17 cellular contexts compared by ENCODE assay signal in genomic region chr1:35442737-35443136, GRCh38.
DNase-seq lines count a peak whose midpoint lies in the region; ATAC-seq and TF ChIP-seq lines count a peak whose summit lies in the region.
"Had no signal": no experiment of that assay in that cellular context is flagged by ENCODE, and none has a peak within 500 bp of the region (broad histone marks: within the 10 kb centered on the region; RNA-seq: fewer than 3 reads in every experiment).

No MANE protein-coding gene starts in this region.

- peaks cover 64% of the 10 kb centered on the region for H3K36me3 Mint-ChIP-seq in CD8-positive, alpha-beta T cell
- H3K36me3 Mint-ChIP-seq in activated CD8-positive, alpha-beta T cell treated with anti-CD3 and anti-CD28 coated beads, Interleukin-2, amount 10 ng/mL, durations not matched to agents 7 days and 5 days (ENCODE audit: low read depth): peaks cover 31% of the 10 kb centered on the region

- DNase-seq in CD8-positive, alpha-beta T cell: peak in 4 of 7 experiments; percentile 13 to 55 (median 32)
- no peak for DNase-seq in activated CD8-positive, alpha-beta T cell treated with anti-CD3 and anti-CD28 coated beads, Interleukin-2, amount 10 ng/mL, durations not matched to agents 7 days and 5 days
- DNase-seq in epithelial cell of prostate (ENCODE audit: low read depth, low spot score): no peak
- DNase-seq in stimulated activated CD4-positive, alpha-beta T cell treated with anti-CD3 and anti-CD28 coated beads, Interleukin-1b, Interleukin-23, amount 100 ng/mL, for 48 hours: peak; percentile 45
- DNase-seq in effector CD4-positive, alpha-beta T cell: no peak
- no peak for DNase-seq in MG63
- no peak for DNase-seq in smooth muscle cell (lab: John Stamatoyannopoulos, UW; ENCODE audit: unreplicated experiment)
- no peak for DNase-seq in COLO668 (lab: John Stamatoyannopoulos, UW; ENCODE audit: unreplicated experiment)
- DNase-seq: effector memory CD4-positive, alpha-beta T cell; left cardiac atrium; NCI-H1417 treated with DMSO at 0.1 percent for 48 hours; SJCRH30; small intestine; stomach had no signal

- peak overlapping the region; percentile 23 for H3K4me3 ChIP-seq in CD8-positive, alpha-beta T cell (ENCODE audit: low read depth, low read length)
- H3K4me3 ChIP-seq in MG63: no peak overlapping the region
- no peak overlapping the region for H3K4me3 ChIP-seq in smooth muscle cell
- H3K4me3 ChIP-seq: neural progenitor cell, SJCRH30, stomach had no signal

- peak overlapping the region; percentile 74 for H3K4me3 Mint-ChIP-seq in CD8-positive, alpha-beta T cell
- H3K4me3 Mint-ChIP-seq in activated CD8-positive, alpha-beta T cell treated with anti-CD3 and anti-CD28 coated beads, Interleukin-2, amount 10 ng/mL, durations not matched to agents 7 days and 5 days: no peak overlapping the region
- H3K4me3 Mint-ChIP-seq: B cell, neural progenitor cell had no signal

- POLR2A ChIA-PET in CD8-positive, alpha-beta T cell (lab: Charles Lee): no interaction called here
- POLR2A ChIA-PET in activated CD8-positive, alpha-beta T cell treated with anti-CD3 and anti-CD28 coated beads, Interleukin-2, amount 10 ng/mL, durations not matched to agents 7 days and 5 days (lab: Charles Lee): no interaction called here

- no peak overlapping the region for H3K9ac ChIP-seq in smooth muscle cell (ENCODE audit: low read depth)
- H3K9ac ChIP-seq: neural progenitor cell had no signal

- H4K20me1 ChIP-seq in smooth muscle cell (ENCODE audit: low read depth): no peaks in the 10 kb centered on the region

- H3K27me3 ChIP-seq in CD8-positive, alpha-beta T cell (ENCODE audit: insufficient read depth, low read length): no peaks in the 10 kb centered on the region
- no peaks in the 10 kb centered on the region for H3K27me3 ChIP-seq in MG63
- no peaks in the 10 kb centered on the region for H3K27me3 ChIP-seq in smooth muscle cell (ENCODE audit: low read depth)
- H3K27me3 ChIP-seq: neural progenitor cell, SJCRH30, stomach had no signal

- H3K27ac Mint-ChIP-seq in CD8-positive, alpha-beta T cell: peak overlapping the region; percentile 94
- H3K27ac Mint-ChIP-seq in activated CD8-positive, alpha-beta T cell treated with anti-CD3 and anti-CD28 coated beads, Interleukin-2, amount 10 ng/mL, durations not matched to agents 7 days and 5 days: peak overlapping the region; percentile 12
- H3K27ac Mint-ChIP-seq: B cell, neural progenitor cell had no signal

- H3K27ac ChIP-seq in CD8-positive, alpha-beta T cell (ENCODE audit: low read depth, low read length): no peak overlapping the region
- H3K27ac ChIP-seq in epithelial cell of prostate (peak overlapping the region; percentile 12), smooth muscle cell (ENCODE audit: low read depth) (no peak overlapping the region)
- H3K27ac ChIP-seq: neural progenitor cell, SJCRH30, stomach had no signal

- peak; percentile 81 for ATAC-seq in CD8-positive, alpha-beta T cell
- peak; percentile 29 for ATAC-seq in activated CD8-positive, alpha-beta T cell treated with anti-CD3 and anti-CD28 coated beads, Interleukin-2, amount 10 ng/mL, durations not matched to agents 7 days and 5 days
- ATAC-seq: HCT116, left cardiac atrium had no signal

- 88% methylated on average over 4 of the region's 4 CpGs for WGBS in smooth muscle cell (ENCODE audit: low lambda C conversion rate)

- no peaks in the 10 kb centered on the region for H3F3A ChIP-seq in smooth muscle cell (ENCODE audit: low read depth)

- TF ChIP-seq CTCF in CD8-positive, alpha-beta T cell (IDR thresholded peaks at IDR 0.05): peak; percentile 31
- no peak for TF ChIP-seq CTCF in smooth muscle cell (IDR thresholded peaks at IDR 0.05; ENCODE audit: borderline replicate concordance, insufficient read depth, poor library complexity, severe bottlenecking)

- no peak overlapping the region for H3K4me2 ChIP-seq in smooth muscle cell
- H3K4me2 ChIP-seq: neural progenitor cell had no signal

- peaks cover 31% of the 10 kb centered on the region for H3K4me1 Mint-ChIP-seq in CD8-positive, alpha-beta T cell (ENCODE audit: low read depth)
- peaks cover 7% of the 10 kb centered on the region for H3K4me1 Mint-ChIP-seq in activated CD8-positive, alpha-beta T cell treated with anti-CD3 and anti-CD28 coated beads, Interleukin-2, amount 10 ng/mL, durations not matched to agents 7 days and 5 days (ENCODE audit: low read depth)
- H3K4me1 Mint-ChIP-seq: B cell, neural progenitor cell had no signal

- H3K9me3 ChIP-seq in CD8-positive, alpha-beta T cell (ENCODE audit: low read length): no peaks in the 10 kb centered on the region
- H3K9me3 ChIP-seq in MG63 (no peaks in the 10 kb centered on the region), smooth muscle cell (replicated peaks; ENCODE audit: low read depth) (no peaks in the 10 kb centered on the region)
- H3K9me3 ChIP-seq: SJCRH30, stomach had no signal

- no peaks in the 10 kb centered on the region for H3K79me2 ChIP-seq in smooth muscle cell (ENCODE audit: low read depth)

- H3K4me1 ChIP-seq in CD8-positive, alpha-beta T cell (ENCODE audit: insufficient read depth, low read length): peaks cover 15% of the 10 kb centered on the region
- H3K4me1 ChIP-seq in smooth muscle cell (ENCODE audit: low read depth): no peaks in the 10 kb centered on the region
- H3K4me1 ChIP-seq: neural progenitor cell, SJCRH30 had no signal

- no peaks in the 10 kb centered on the region for H3K27me3 Mint-ChIP-seq in CD8-positive, alpha-beta T cell (ENCODE audit: low read depth)
- no peaks in the 10 kb centered on the region for H3K27me3 Mint-ChIP-seq in activated CD8-positive, alpha-beta T cell treated with anti-CD3 and anti-CD28 coated beads, Interleukin-2, amount 10 ng/mL, durations not matched to agents 7 days and 5 days (ENCODE audit: low read depth)
- H3K27me3 Mint-ChIP-seq: B cell had no signal

- intact Hi-C loops in CD8-positive, alpha-beta T cell (cut with DNase I, micrococcal nuclease): loop anchor here in 1 of 2 experiments (5.0 kb wide), 1 partner anchor 240 kb away; no protein-coding TSS in a partner anchor

- CTCF ChIA-PET in CD8-positive, alpha-beta T cell (lab: Charles Lee): interaction anchor here (0.6 to 2.0 kb wide), 7 partner anchors 9 to 241 kb away, joined by 3 to 12 read pairs (median 5); no protein-coding TSS in a partner anchor
- CTCF ChIA-PET in activated CD8-positive, alpha-beta T cell treated with anti-CD3 and anti-CD28 coated beads, Interleukin-2, amount 10 ng/mL, durations not matched to agents 7 days and 5 days (lab: Charles Lee): interaction anchor here (0.6 to 8.1 kb wide), 4 partner anchors 10 to 126 kb away, joined by 3 to 62 read pairs (median 4); no protein-coding TSS in a partner anchor

- no peaks in the 10 kb centered on the region for H3K9me3 Mint-ChIP-seq in CD8-positive, alpha-beta T cell
- no peaks in the 10 kb centered on the region for H3K9me3 Mint-ChIP-seq in activated CD8-positive, alpha-beta T cell treated with anti-CD3 and anti-CD28 coated beads, Interleukin-2, amount 10 ng/mL, durations not matched to agents 7 days and 5 days (ENCODE audit: insufficient read depth)
- H3K9me3 Mint-ChIP-seq: neural progenitor cell had no signal

- H3K36me3 ChIP-seq in CD8-positive, alpha-beta T cell (ENCODE audit: insufficient read depth, low read length): peaks cover 24% of the 10 kb centered on the region
- H3K36me3 ChIP-seq in MG63: peaks cover 26% of the 10 kb centered on the region
- no peaks in the 10 kb centered on the region for H3K36me3 ChIP-seq in smooth muscle cell (ENCODE audit: low read depth)

- no peak overlapping the region for H2AFZ ChIP-seq in smooth muscle cell (ENCODE audit: low read depth)
- H2AFZ ChIP-seq: neural progenitor cell had no signal

Comparison
In these comparisons a context has a peak if more than half of its experiments do, and no peak if none do; other contexts are left out.
1. DNase-seq: peak in CD8-positive, alpha-beta T cell (4 of 7) and stimulated activated CD4-positive, alpha-beta T cell treated with anti-CD3 and anti-CD28 coated beads, Interleukin-1b, Interleukin-23, amount 100 ng/mL, for 48 hours (single experiment); none in activated CD8-positive, alpha-beta T cell treated with anti-CD3 and anti-CD28 coated beads, Interleukin-2, amount 10 ng/mL, durations not matched to agents 7 days and 5 days (single experiment), epithelial cell of prostate (single experiment), effector CD4-positive, alpha-beta T cell (single experiment), MG63 (single experiment), smooth muscle cell (single experiment) and COLO668 (single experiment).